9 cellular contexts compared by ENCODE assay signal in the genomic region with DNA sequence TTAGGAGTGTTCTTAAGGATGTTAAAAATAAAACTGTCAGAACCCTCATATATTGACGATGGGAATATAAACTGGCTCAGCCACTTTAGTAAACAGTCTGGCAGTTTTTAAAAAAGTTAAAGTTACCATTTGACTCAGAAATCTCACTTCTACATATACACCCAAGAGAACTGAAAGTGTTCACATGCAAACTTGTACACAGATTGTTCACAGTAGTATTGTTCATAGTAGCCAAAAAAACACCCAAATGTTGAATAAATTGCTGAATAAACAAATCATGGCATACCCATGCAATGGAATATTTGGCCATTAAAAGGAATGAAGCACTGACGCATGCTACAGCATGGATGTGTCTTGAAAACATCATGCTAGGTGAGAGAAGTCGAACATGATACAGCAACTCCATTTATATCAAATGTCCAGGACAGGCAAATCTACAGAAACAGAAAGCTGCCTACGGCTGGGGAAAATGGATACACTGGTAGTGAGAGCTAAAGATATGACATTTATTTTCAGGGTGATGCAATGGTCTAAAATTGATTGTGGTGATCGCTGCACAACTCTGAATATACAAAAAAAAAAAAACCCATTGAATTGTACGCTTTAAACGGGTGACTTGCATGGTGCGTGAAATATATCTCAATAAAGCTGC.
DNase-seq lines count a peak whose midpoint lies in the region; ATAC-seq lines count a peak whose summit lies in the region.
"Had no signal": no experiment of that assay in that cellular context is flagged by ENCODE, and none has a peak within 500 bp of the region (broad histone marks: within the 10 kb centered on the region; RNA-seq: fewer than 3 reads in every experiment).

No MANE protein-coding gene starts in this region.

- DNase-seq in memory B cell (ENCODE audit: low spot score in 2 of 2) (no peak), cerebellar cortex (ENCODE audit: low spot score) (no peak), NCI-H1436 (lab: John Stamatoyannopoulos, UW) (no peak), NCI-H1694 treated with DMSO at 0.1 percent for 48 hours (lab: John Stamatoyannopoulos, UW) (no peak)
- DNase-seq: activated effector memory CD4-positive, alpha-beta T cell treated with anti-CD3 and anti-CD28 coated beads, Interleukin-2, amount 50 U/mL, for 16 hours had no signal

- peaks cover 12% of the 10 kb centered on the region for H3K36me3 Mint-ChIP-seq in memory B cell

- ATAC-seq in GM18870 (IDR thresholded peaks at IDR 0.05; ENCODE audit: unreplicated experiment) (peak; percentile 95), GM21576 (IDR thresholded peaks at IDR 0.05; ENCODE audit: unreplicated experiment) (peak; percentile 92), HG03342 (IDR thresholded peaks at IDR 0.05; ENCODE audit: unreplicated experiment) (peak; percentile 86), memory B cell (ENCODE audit: low read depth) (no peak)

- no peaks in the 10 kb centered on the region for H3K27me3 Mint-ChIP-seq in memory B cell

- H3K9me3 Mint-ChIP-seq in memory B cell: no peaks in the 10 kb centered on the region
- H3K9me3 Mint-ChIP-seq: mesothelial cell of epicardium had no signal

- peak overlapping the region; percentile 67 for H3K27ac Mint-ChIP-seq in memory B cell

- H3K4me1 Mint-ChIP-seq in memory B cell: peaks cover 14% of the 10 kb centered on the region
- H3K4me1 Mint-ChIP-seq: mesothelial cell of epicardium had no signal

- no peak overlapping the region for H3K4me3 Mint-ChIP-seq in memory B cell
- H3K4me3 Mint-ChIP-seq: mesothelial cell of epicardium had no signal
